In genomic region chr3:196645917-196646735, GRCh38 we compare ENCODE assay signal across 24 cellular contexts. TPM values are rescaled to one million over a fixed set of nuclear protein-coding genes. Genes with fewer than 3 reads are reported as not detected.
A peak's percentile ranks its signal among the peaks of the same experiment; 100 is the strongest.
DNase-seq lines count a peak whose midpoint lies in the region; ATAC-seq, FAIRE-seq and TF ChIP-seq lines count a peak whose summit lies in the region.
"Had no signal": no experiment of that assay in that cellular context is flagged by ENCODE, and none has a peak within 500 bp of the region (broad histone marks: within the 10 kb centered on the region; RNA-seq: fewer than 3 reads in every experiment).

No MANE protein-coding gene starts in this region.

- CTCF ChIA-PET in activated B cell treated with CpG ODN at 0.5 μM for 24 hours (lab: Charles Lee) = interaction anchor here (2.0 kb wide), 1 partner anchor 37 kb away, joined by 9 read pairs; no protein-coding TSS in a partner anchor

- H3K27me3 ChIP-seq in BLaER1 = no peaks in the 10 kb centered on the region
- no peaks in the 10 kb centered on the region for H3K27me3 ChIP-seq in GM23338 (ENCODE audit: insufficient read depth)
- H3K27me3 ChIP-seq: brain microvascular endothelial cell, gastroesophageal sphincter, left lung, sigmoid colon had no signal

- H3K4me3 Mint-ChIP-seq in GM23338 (no peak overlapping the region), activated B cell treated with CpG ODN at 0.5 μM for 24 hours (peak overlapping the region; percentile 4)
- H3K4me3 Mint-ChIP-seq in natural killer cell treated with Interleukin-12 subunit alpha and Interleukin-12 subunit beta and Interleukin-15 and Interleukin-18, amount 100 ng/mL, for 72 hours = peak overlapping the region; percentile 79
- H3K4me3 Mint-ChIP-seq in activated T-helper 1 cell treated with anti-CD3 and anti-CD28 coated beads, Interleukin-12 subunit alpha, Interleukin-12 subunit beta, Interleukin-2, Interleukin-4 antibody, amounts not matched to agents 30 ng/mL and 10 ng/mL and 1 ng/mL, durations not matched to agents 14 hours and 24 hours and 36 hours = no peak overlapping the region
- H3K4me3 Mint-ChIP-seq: activated CD8-positive, alpha-beta T cell treated with anti-CD3 and anti-CD28 coated beads for 36 hours; activated naive CD8-positive, alpha-beta T cell treated with anti-CD3 and anti-CD28 coated beads, Interleukin-2, amount 50 U/mL, for 24 hours; stimulated activated naive CD8-positive, alpha-beta T cell treated with anti-CD3 and anti-CD28 coated beads, Interleukin-15, Interleukin-2, amounts not matched to agents 100 ng/mL and 50 ng/mL, for 24 hours had no signal

- H3K9ac ChIP-seq in BLaER1 = no peak overlapping the region
- H3K9ac ChIP-seq: parathyroid adenoma, SK-N-SH had no signal

- no peaks in the 10 kb centered on the region for H3K9me2 ChIP-seq in GM23338 (ENCODE audit: insufficient read depth)
- H3K9me2 ChIP-seq: SK-N-SH had no signal

- H3K27me3 Mint-ChIP-seq in GM23338 (ENCODE audit: insufficient read depth, low read depth, poor library complexity) = peaks cover 14% of the 10 kb centered on the region
- no peaks in the 10 kb centered on the region for H3K27me3 Mint-ChIP-seq in activated B cell treated with CpG ODN at 0.5 μM for 24 hours
- H3K27me3 Mint-ChIP-seq in natural killer cell treated with Interleukin-12 subunit alpha and Interleukin-12 subunit beta and Interleukin-15 and Interleukin-18, amount 100 ng/mL, for 72 hours = no peaks in the 10 kb centered on the region
- no peaks in the 10 kb centered on the region for H3K27me3 Mint-ChIP-seq in activated T-helper 1 cell treated with anti-CD3 and anti-CD28 coated beads, Interleukin-12 subunit alpha, Interleukin-12 subunit beta, Interleukin-2, Interleukin-4 antibody, amounts not matched to agents 30 ng/mL and 10 ng/mL and 1 ng/mL, durations not matched to agents 14 hours and 24 hours and 36 hours (ENCODE audit: insufficient read depth)
- H3K27me3 Mint-ChIP-seq: activated CD8-positive, alpha-beta T cell treated with anti-CD3 and anti-CD28 coated beads for 36 hours; activated naive CD8-positive, alpha-beta T cell treated with anti-CD3 and anti-CD28 coated beads, Interleukin-2, amount 50 U/mL, for 24 hours; stimulated activated naive CD8-positive, alpha-beta T cell treated with anti-CD3 and anti-CD28 coated beads, Interleukin-15, Interleukin-2, amounts not matched to agents 100 ng/mL and 50 ng/mL, for 24 hours had no signal

- H3K4me1 Mint-ChIP-seq in GM23338 (peaks cover 40% of the 10 kb centered on the region), activated B cell treated with CpG ODN at 0.5 μM for 24 hours (peaks cover 86% of the 10 kb centered on the region)
- peaks cover 65 to 66% of the 10 kb centered on the region in 2 donors for H3K4me1 Mint-ChIP-seq in natural killer cell treated with Interleukin-12 subunit alpha and Interleukin-12 subunit beta and Interleukin-15 and Interleukin-18, amount 100 ng/mL, for 72 hours (ENCODE audit: low read depth in 2 of 2)
- H3K4me1 Mint-ChIP-seq in activated T-helper 1 cell treated with anti-CD3 and anti-CD28 coated beads, Interleukin-12 subunit alpha, Interleukin-12 subunit beta, Interleukin-2, Interleukin-4 antibody, amounts not matched to agents 30 ng/mL and 10 ng/mL and 1 ng/mL, durations not matched to agents 14 hours and 24 hours and 36 hours (ENCODE audit: low read depth) = peaks cover 67% of the 10 kb centered on the region

- peaks cover 5% of the 10 kb centered on the region; the same call in 1 of the 2 replicates for H3F3A ChIP-seq in GM23338 (replicated peaks; ENCODE audit: low read depth)

- no peaks in the 10 kb centered on the region for H3K9me3 ChIP-seq in BLaER1
- H3K9me3 ChIP-seq: gastroesophageal sphincter, left lung, sigmoid colon, SK-N-SH had no signal

- no peaks in the 10 kb centered on the region for H3K79me2 ChIP-seq in GM23338 (replicated peaks; ENCODE audit: insufficient read depth)
- H3K79me2 ChIP-seq: parathyroid adenoma had no signal

- peaks cover 100% of the 10 kb centered on the region for H4K20me1 ChIP-seq in BLaER1
- no peaks in the 10 kb centered on the region for H4K20me1 ChIP-seq in GM23338 (replicated peaks; ENCODE audit: insufficient read depth)

- H3K9me3 Mint-ChIP-seq in GM23338 (no peaks in the 10 kb centered on the region), activated B cell treated with CpG ODN at 0.5 μM for 24 hours (no peaks in the 10 kb centered on the region)
- no peaks in the 10 kb centered on the region for H3K9me3 Mint-ChIP-seq in natural killer cell treated with Interleukin-12 subunit alpha and Interleukin-12 subunit beta and Interleukin-15 and Interleukin-18, amount 100 ng/mL, for 72 hours
- H3K9me3 Mint-ChIP-seq in activated T-helper 1 cell treated with anti-CD3 and anti-CD28 coated beads, Interleukin-12 subunit alpha, Interleukin-12 subunit beta, Interleukin-2, Interleukin-4 antibody, amounts not matched to agents 30 ng/mL and 10 ng/mL and 1 ng/mL, durations not matched to agents 14 hours and 24 hours and 36 hours = no peaks in the 10 kb centered on the region
- H3K9me3 Mint-ChIP-seq: activated CD8-positive, alpha-beta T cell treated with anti-CD3 and anti-CD28 coated beads for 36 hours; activated naive CD8-positive, alpha-beta T cell treated with anti-CD3 and anti-CD28 coated beads, Interleukin-2, amount 50 U/mL, for 24 hours; stimulated activated naive CD8-positive, alpha-beta T cell treated with anti-CD3 and anti-CD28 coated beads, Interleukin-15, Interleukin-2, amounts not matched to agents 100 ng/mL and 50 ng/mL, for 24 hours had no signal

- DNase-seq in GM23338 (ENCODE audit: low spot score) = no peak
- DNase-seq in activated B cell treated with CpG ODN at 0.5 μM for 24 hours = no peak
- DNase-seq in natural killer cell treated with Interleukin-12 subunit alpha and Interleukin-12 subunit beta and Interleukin-15 and Interleukin-18, amount 100 ng/mL, for 72 hours (ENCODE audit: low spot score) = no peak
- no peak for DNase-seq in LoVo (ENCODE audit: low spot score)
- DNase-seq in activated T-helper 1 cell treated with anti-CD3 and anti-CD28 coated beads, Interleukin-12 subunit alpha, Interleukin-12 subunit beta, Interleukin-2, Interleukin-4 antibody, amounts not matched to agents 30 ng/mL and 10 ng/mL and 1 ng/mL, durations not matched to agents 14 hours and 24 hours and 36 hours (ENCODE audit: low spot score) = no peak
- DNase-seq in frontal cortex (ENCODE audit: low spot score in 2 of 2) = no peak
- DNase-seq: activated CD8-positive, alpha-beta T cell treated with anti-CD3 and anti-CD28 coated beads for 36 hours; activated naive CD8-positive, alpha-beta T cell treated with anti-CD3 and anti-CD28 coated beads, Interleukin-2, amount 50 U/mL, for 24 hours; activated T-cell treated with anti-CD3 and anti-CD28 coated beads, Interleukin-2, amount 50 U/mL, for 48 hours; brain microvascular endothelial cell; Calu3; left lung; sigmoid colon; SK-N-SH; trophoblast cell had no signal

- no peak overlapping the region for H3K27ac Mint-ChIP-seq in GM23338
- peak overlapping the region; percentile 70 for H3K27ac Mint-ChIP-seq in activated B cell treated with CpG ODN at 0.5 μM for 24 hours
- H3K27ac Mint-ChIP-seq in natural killer cell treated with Interleukin-12 subunit alpha and Interleukin-12 subunit beta and Interleukin-15 and Interleukin-18, amount 100 ng/mL, for 72 hours = peak overlapping the region; percentile 94 to 96
- no peak overlapping the region for H3K27ac Mint-ChIP-seq in activated T-helper 1 cell treated with anti-CD3 and anti-CD28 coated beads, Interleukin-12 subunit alpha, Interleukin-12 subunit beta, Interleukin-2, Interleukin-4 antibody, amounts not matched to agents 30 ng/mL and 10 ng/mL and 1 ng/mL, durations not matched to agents 14 hours and 24 hours and 36 hours
- H3K27ac Mint-ChIP-seq: activated naive CD8-positive, alpha-beta T cell treated with anti-CD3 and anti-CD28 coated beads, Interleukin-2, amount 50 U/mL, for 24 hours had no signal

- peak overlapping the region; percentile 36; the same call in 1 of the 2 replicates for H3K27ac ChIP-seq in BLaER1
- H3K27ac ChIP-seq in GM23338 (ENCODE audit: low read depth) = no peak overlapping the region
- H3K27ac ChIP-seq: brain microvascular endothelial cell, epithelial cell of prostate, parathyroid adenoma, sigmoid colon had no signal

- H3K36me3 Mint-ChIP-seq in GM23338 (ENCODE audit: low read depth) (peaks cover 3% of the 10 kb centered on the region; the same call in 1 of the 3 replicates), activated B cell treated with CpG ODN at 0.5 μM for 24 hours (ENCODE audit: low read depth) (peaks cover 76% of the 10 kb centered on the region)
- H3K36me3 Mint-ChIP-seq in natural killer cell treated with Interleukin-12 subunit alpha and Interleukin-12 subunit beta and Interleukin-15 and Interleukin-18, amount 100 ng/mL, for 72 hours = no peaks in the 10 kb centered on the region
- H3K36me3 Mint-ChIP-seq in activated T-helper 1 cell treated with anti-CD3 and anti-CD28 coated beads, Interleukin-12 subunit alpha, Interleukin-12 subunit beta, Interleukin-2, Interleukin-4 antibody, amounts not matched to agents 30 ng/mL and 10 ng/mL and 1 ng/mL, durations not matched to agents 14 hours and 24 hours and 36 hours (ENCODE audit: low read depth) = peaks cover 44% of the 10 kb centered on the region

- H3K4me3 ChIP-seq in BLaER1 (no peak overlapping the region), GM23338 (no peak overlapping the region)
- H3K4me3 ChIP-seq: gastroesophageal sphincter, left lung, sigmoid colon had no signal

- intact Hi-C loops in activated B cell treated with CpG ODN at 0.5 μM for 24 hours (cut with micrococcal nuclease) = no loop called here
- intact Hi-C loops in activated T-helper 1 cell treated with anti-CD3 and anti-CD28 coated beads, Interleukin-12 subunit alpha, Interleukin-12 subunit beta, Interleukin-2, Interleukin-4 antibody, amounts not matched to agents 30 ng/mL and 10 ng/mL and 1 ng/mL, durations not matched to agents 14 hours and 24 hours and 36 hours (cut with micrococcal nuclease) = no loop called here

- no peak for FAIRE-seq in frontal cortex (lab: Jason Lieb, UNC)
- FAIRE-seq: RCC 7860, TTC549 had no signal

- H3K4me1 ChIP-seq in BLaER1 (peaks cover 99% of the 10 kb centered on the region), GM23338 (ENCODE audit: insufficient read depth) (peaks cover 36% of the 10 kb centered on the region)

- H2AFZ ChIP-seq in GM23338 = no peak overlapping the region
- H2AFZ ChIP-seq: parathyroid adenoma had no signal

- POLR2A ChIA-PET in activated B cell treated with CpG ODN at 0.5 μM for 24 hours (lab: Charles Lee) = interaction anchor here (0.9 to 7.7 kb wide), 6 partner anchors 10 to 37 kb away, joined by 3 to 176 read pairs (median 7); no protein-coding TSS in a partner anchor

- H3K4me2 ChIP-seq in BLaER1 (peak overlapping the region; percentile 98), GM23338 (0 out of 2 replicates have a peak overlapping the region, but pooled peaks have one; percentile 8)
- H3K4me2 ChIP-seq: SK-N-SH had no signal

- H3K36me3 ChIP-seq in BLaER1 (peaks cover 74% of the 10 kb centered on the region), GM23338 (ENCODE audit: insufficient read depth) (no peaks in the 10 kb centered on the region)
- H3K36me3 ChIP-seq: brain microvascular endothelial cell, sigmoid colon had no signal

- ATAC-seq in GM23338 = no peak
- ATAC-seq in activated B cell treated with CpG ODN at 0.5 μM for 24 hours (ENCODE audit: low read depth) = no peak
- no peak for ATAC-seq in natural killer cell treated with Interleukin-12 subunit alpha and Interleukin-12 subunit beta and Interleukin-15 and Interleukin-18, amount 100 ng/mL, for 72 hours
- ATAC-seq in HG02623 (IDR thresholded peaks at IDR 0.05; ENCODE audit: unreplicated experiment) = no peak
- ATAC-seq: activated CD8-positive, alpha-beta T cell treated with anti-CD3 and anti-CD28 coated beads for 36 hours; gastroesophageal sphincter; left lung had no signal

- TF ChIP-seq CTCF in GM23338 (conservative IDR thresholded peaks at IDR 0.05; ENCODE audit: low read depth in 2 of 2) (no peak), activated B cell treated with CpG ODN at 0.5 μM for 24 hours (IDR thresholded peaks at IDR 0.05) (no peak)

RNA-seq across cellular contexts. Expression of gene NRROS, which starts 6.6 kb away (rescaled TPM):
- total RNA-seq in GM23338 (2014; rRNA removed; shearing (Covaris generic)) = 5.9 and 8.5 TPM in 2 replicates
- polyA plus RNA-seq in GM23338 (2016; fragmentation: Nextera tagmentation; extraction: Ambion mirVana) = 1.2 and 2.3 TPM in 2 replicates
- total RNA-seq in activated B cell treated with CpG ODN at 0.5 μM for 24 hours (88.5 and 92.4 TPM in 2 replicates), frontal cortex (0.82 TPM)
- total RNA-seq in natural killer cell treated with Interleukin-12 subunit alpha and Interleukin-12 subunit beta and Interleukin-15 and Interleukin-18, amount 100 ng/mL, for 72 hours = 10 to 100 TPM; 40.3 to 55.7 TPM
- 37.8 and 38.8 TPM in 2 replicates for total RNA-seq in activated T-helper 1 cell treated with anti-CD3 and anti-CD28 coated beads, Interleukin-12 subunit alpha, Interleukin-12 subunit beta, Interleukin-2, Interleukin-4 antibody, amounts not matched to agents 30 ng/mL and 10 ng/mL and 1 ng/mL, durations not matched to agents 14 hours and 24 hours and 36 hours
- total RNA-seq: HT-29 had no signal

Comparison
In these comparisons a context has a peak if more than half of its experiments do, and no peak if none do; other contexts are left out.
1. H3K27ac Mint-ChIP-seq: peak in activated B cell treated with CpG ODN at 0.5 μM for 24 hours (single experiment) and natural killer cell treated with Interleukin-12 subunit alpha and Interleukin-12 subunit beta and Interleukin-15 and Interleukin-18, amount 100 ng/mL, for 72 hours (2 of 2); none in GM23338 (single experiment) and activated T-helper 1 cell treated with anti-CD3 and anti-CD28 coated beads, Interleukin-12 subunit alpha, Interleukin-12 subunit beta, Interleukin-2, Interleukin-4 antibody, amounts not matched to agents 30 ng/mL and 10 ng/mL and 1 ng/mL, durations not matched to agents 14 hours and 24 hours and 36 hours (single experiment).
2. H3K4me3 Mint-ChIP-seq: peak in activated B cell treated with CpG ODN at 0.5 μM for 24 hours (single experiment) and natural killer cell treated with Interleukin-12 subunit alpha and Interleukin-12 subunit beta and Interleukin-15 and Interleukin-18, amount 100 ng/mL, for 72 hours (single experiment); none in GM23338 (single experiment) and activated T-helper 1 cell treated with anti-CD3 and anti-CD28 coated beads, Interleukin-12 subunit alpha, Interleukin-12 subunit beta, Interleukin-2, Interleukin-4 antibody, amounts not matched to agents 30 ng/mL and 10 ng/mL and 1 ng/mL, durations not matched to agents 14 hours and 24 hours and 36 hours (single experiment).